Comparison of ENCODE assay signal across 18 cellular contexts in the genomic region with DNA sequence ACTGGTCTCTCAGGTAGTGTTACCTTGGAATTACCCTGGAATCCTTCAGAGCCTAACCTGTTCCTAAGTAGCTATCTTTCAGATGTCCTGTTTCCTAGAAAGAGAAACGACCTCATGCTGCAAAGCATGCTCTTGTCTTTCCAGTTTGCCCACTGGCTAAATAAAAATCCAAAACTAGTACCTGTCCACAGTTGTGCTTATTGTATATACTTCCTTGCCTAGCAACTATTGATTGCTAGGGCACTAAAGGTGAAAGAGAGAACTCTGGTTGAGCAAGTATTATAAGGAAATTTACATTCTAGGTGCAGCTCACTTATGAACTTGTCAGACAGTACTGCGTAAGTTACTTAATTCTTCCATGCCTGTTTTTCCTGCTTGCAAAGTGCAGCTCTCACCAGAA. TPM values are rescaled to one million over a fixed set of nuclear protein-coding genes. Genes with fewer than 3 reads are reported as not detected.
DNase-seq lines count a peak whose midpoint lies in the region; ATAC-seq, FAIRE-seq and TF ChIP-seq lines count a peak whose summit lies in the region.
"Had no signal": no experiment of that assay in that cellular context is flagged by ENCODE, and none has a peak within 500 bp of the region (broad histone marks: within the 10 kb centered on the region; RNA-seq: fewer than 3 reads in every experiment).

No MANE protein-coding gene starts in this region.

- CTCF ChIA-PET in HepG2 (lab: Yijun Ruan, JAX; ENCODE audit: low intra/inter-chr PET ratio, low total read pairs): no interaction called here
- CTCF ChIA-PET in Caco-2 (lab: Charles Lee): no interaction called here

- intact Hi-C loops in HepG2 (cut with micrococcal nuclease; ENCODE audit: unreplicated experiment) (no loop called here), right lobe of liver (cut with DNase I) (no loop called here), left colon (cut with DNase I, micrococcal nuclease) (no loop called here), transverse colon (cut with DNase I; ENCODE audit: low total_unique reads) (no loop called here), Caco-2 (cut with micrococcal nuclease; ENCODE audit: unreplicated experiment) (no loop called here)

- peaks cover 9% of the 10 kb centered on the region for H3K36me3 Mint-ChIP-seq in Caco-2 (ENCODE audit: insufficient read depth, unreplicated experiment)

- POLR2A ChIA-PET in HepG2 (lab: Yijun Ruan, JAX): no interaction called here
- POLR2A ChIA-PET in Caco-2 (lab: Charles Lee): interaction anchor here (0.9 kb wide), 1 partner anchor 45 kb away, joined by 7 read pairs; the partner anchor contains the start of gene RFFL

- H3K27ac ChIP-seq in HepG2 (ENCODE audit: extremely low read length, insufficient read depth, low read length): no peak overlapping the region
- H3K27ac ChIP-seq in right lobe of liver: no peak overlapping the region
- peak overlapping the region; percentile 99 for H3K27ac ChIP-seq in angular gyrus (ENCODE audit: low read depth, low read length)
- H3K27ac ChIP-seq in transverse colon: peak overlapping the region; percentile 18 to 73 (median 31)
- H3K27ac ChIP-seq: HL-60 had no signal

- TF ChIP-seq EP300 in HepG2 (IDR thresholded peaks at IDR 0.05; ENCODE audit: low read depth in 2 of 2, low read length in 2 of 2) (no peak), HepG2 (CRISPR knock-in tag; IDR thresholded peaks at IDR 0.05; ENCODE audit: borderline replicate concordance) (no peak), transverse colon (IDR thresholded peaks at IDR 0.05; ENCODE audit: low read depth) (no peak)

- H3K27me3 Mint-ChIP-seq in Caco-2 (ENCODE audit: insufficient read depth, unreplicated experiment): no peaks in the 10 kb centered on the region

- in situ Hi-C loops in HepG2 (cut with HindIII; ENCODE audit: extremely low pct_ligation_motif_present, low pct_unique_long_range_greater_than_20kb): no loop called here
- in situ Hi-C loops in transverse colon (cut with MboI; ENCODE audit: low pct_ligation_motif_present in 1 of 4, low pct_unique_long_range_greater_than_20kb in 1 of 4, low sequenced_read_pairs in 3 of 4): no loop called here

- ATAC-seq in HepG2 (no peak), right lobe of liver (no peak), left colon (peak; percentile 83)

- no peak overlapping the region for H3K9ac ChIP-seq in HepG2 (ENCODE audit: insufficient read depth, low read depth, low read length)

- H3K4me1 ChIP-seq in HepG2 (ENCODE audit: insufficient read depth, low read length) (no peaks in the 10 kb centered on the region), right lobe of liver (peaks cover 0 to 19% (median 11%) of the 10 kb centered on the region in 4 donors), transverse colon (peaks cover 9 to 47% (median 13%) of the 10 kb centered on the region in 4 donors), Caco-2 (no peaks in the 10 kb centered on the region)
- H3K4me1 ChIP-seq: HAP-1 had no signal

- H3K27me3 ChIP-seq in HepG2 (ENCODE audit: control insufficient read depth in 1 of 2, insufficient read depth in 2 of 2, low read length in 2 of 2) (no peaks in the 10 kb centered on the region), right lobe of liver (no peaks in the 10 kb centered on the region), transverse colon (no peaks in the 10 kb centered on the region), Caco-2 (replicated peaks; ENCODE audit: control insufficient read depth, insufficient read depth, low read length) (no peaks in the 10 kb centered on the region)

- no peaks in the 10 kb centered on the region for H3K79me2 ChIP-seq in HepG2 (ENCODE audit: insufficient read depth, low read length)

- H2AFZ ChIP-seq in HepG2 (ENCODE audit: low read length): no peak overlapping the region

- no peak for TF ChIP-seq RAD21 in HepG2 (CRISPR knock-in tag; IDR thresholded peaks at IDR 0.05)

- H4K20me1 ChIP-seq in HepG2 (ENCODE audit: insufficient read depth, low read length): peaks cover 6% of the 10 kb centered on the region; the same call in 1 of the 2 replicates

- no peak overlapping the region for H3K27ac Mint-ChIP-seq in Caco-2 (ENCODE audit: unreplicated experiment)

- no peak overlapping the region for H3K4me3 Mint-ChIP-seq in Caco-2 (ENCODE audit: unreplicated experiment)

- TF ChIP-seq POLR2A in HepG2 (IDR thresholded peaks at IDR 0.05; ENCODE audit: insufficient read depth in 1 of 2, low read depth in 2 of 2, low read length in 2 of 2): no peak
- TF ChIP-seq POLR2A in right lobe of liver (IDR thresholded peaks at IDR 0.05): no peak
- TF ChIP-seq POLR2A in transverse colon (IDR thresholded peaks at IDR 0.05): no peak
- TF ChIP-seq POLR2A in GM12891 (IDR thresholded peaks at IDR 0.05; ENCODE audit: low read depth, low read length): no peak

- WGBS in HepG2 (ENCODE audit: low lambda C conversion rate): 94% methylated on average over 2 of the region's 2 CpGs
- 100% methylated on average over 2 of the region's 2 CpGs for WGBS in right lobe of liver (ENCODE audit: insufficient coverage, low coverage, low lambda C conversion rate, missing lambda C conversion rate)
- whole genome bisulfite sequencing in transverse colon (ENCODE audit: low coverage in 1 of 2), 2 donors: 40 to 54% methylated on average over 1 to 2 of the region's 2 CpGs

- H3K4me1 Mint-ChIP-seq in Caco-2 (ENCODE audit: low read depth, unreplicated experiment): no peaks in the 10 kb centered on the region

- no peak for FAIRE-seq in HepG2 (lab: Jason Lieb, UNC)
- FAIRE-seq in GM12891 (lab: Jason Lieb, UNC): no peak

- no peaks in the 10 kb centered on the region for H3K9me3 ChIP-seq in HepG2 (ENCODE audit: low read length)
- H3K9me3 ChIP-seq in right lobe of liver: no peaks in the 10 kb centered on the region
- no peaks in the 10 kb centered on the region for H3K9me3 ChIP-seq in transverse colon
- H3K9me3 ChIP-seq in Caco-2: no peaks in the 10 kb centered on the region
- H3K9me3 ChIP-seq: HAP-1 had no signal

- no peaks in the 10 kb centered on the region for H3K9me3 Mint-ChIP-seq in Caco-2 (ENCODE audit: unreplicated experiment)

- DNase-seq in HepG2 (ENCODE audit: low spot score): no peak
- DNase-seq in right lobe of liver: no peak
- no peak for DNase-seq in left colon
- DNase-seq in transverse colon: no peak
- DNase-seq in Caco-2: no peak
- DNase-seq in activated gamma-delta T cell treated with Interleukin-2 at 50 U/mL for 16 hours: no peak
- no peak for DNase-seq in GM12891 (ENCODE audit: insufficient read length, low spot score)
- DNase-seq: COR-L47, NCI-H1417 treated with DMSO at 0.1 percent for 48 hours, NCI-H2029, NCI-H2171, NCI-H446, OCI-M1, RPMI8226, SIG-M5 had no signal

- no peak overlapping the region for H3K4me3 ChIP-seq in HepG2 (replicated peaks in 1 of 3; ENCODE audit: insufficient read depth in 1 of 3, low read depth in 2 of 3, low read length in 3 of 3)
- no peak overlapping the region for H3K4me3 ChIP-seq in right lobe of liver
- H3K4me3 ChIP-seq in transverse colon: no peak overlapping the region
- H3K4me3 ChIP-seq in Caco-2 (ENCODE audit: low read depth, low read length): no peak overlapping the region
- H3K4me3 ChIP-seq: HAP-1 had no signal

- no peak overlapping the region for H3K4me2 ChIP-seq in HepG2 (ENCODE audit: low read depth, low read length)

- H3K36me3 ChIP-seq in HepG2 (replicated peaks in 1 of 2; ENCODE audit: control insufficient read depth in 1 of 2, insufficient read depth in 2 of 2, low read length in 2 of 2) (peaks cover 51 to 89% of the 10 kb centered on the region in 2 experiments), right lobe of liver (peaks cover 0 to 74% (median 16%) of the 10 kb centered on the region in 4 donors), transverse colon (peaks cover 0 to 19% (median 6%) of the 10 kb centered on the region in 4 donors), Caco-2 (ENCODE audit: control insufficient read depth, insufficient read depth, low read length) (peaks cover 4% of the 10 kb centered on the region)

- TF ChIP-seq CTCF in HepG2 (CRISPR knock-in tag; IDR thresholded peaks at IDR 0.05): no peak
- TF ChIP-seq CTCF in right lobe of liver (IDR thresholded peaks at IDR 0.05): no peak
- TF ChIP-seq CTCF in transverse colon (IDR thresholded peaks at IDR 0.05): no peak
- no peak for TF ChIP-seq CTCF in Caco-2 (IDR thresholded peaks at IDR 0.05; ENCODE audit: insufficient read depth in 1 of 2, low read depth in 1 of 2, low read length in 1 of 2, severe bottlenecking in 1 of 2, unreplicated experiment in 1 of 2)

- no TSS peak for BruUV-seq in HepG2 (replicated peaks; lab: Mats Ljungman, UMichigan)
- BruUV-seq in Caco-2 (replicated peaks; lab: Mats Ljungman, UMichigan): no TSS peak

RNA-seq across cellular contexts. Expression of gene LIG3, which starts 38.5 kb away (rescaled TPM):
- total RNA-seq in HepG2 (2016; rRNA removed; fragmentation: Illumina TruSeq; extraction: Trizol): 34.5 and 36.2 TPM in 2 replicates
- 10.9 and 13.1 TPM in 2 replicates for total RNA-seq in HepG2 (2016; cell fraction: cytosol; rRNA removed; fragmentation: Illumina TruSeq; extraction: Trizol; ENCODE audit: low read depth)
- 31.5 and 37.3 TPM in 2 replicates for total RNA-seq in HepG2 (2016; cell fraction: insoluble cytoplasmic fraction; rRNA removed; fragmentation: Illumina TruSeq; extraction: Trizol)
- 11.5 and 12.7 TPM in 2 replicates for total RNA-seq in HepG2 (2016; cell fraction: membrane; rRNA removed; fragmentation: Illumina TruSeq; extraction: Trizol)
- total RNA-seq in HepG2 (2016; cell fraction: nucleus; rRNA removed; fragmentation: Illumina TruSeq; extraction: Trizol): 48.1 and 52.8 TPM in 2 replicates
- polyA plus RNA-seq in HepG2 (2011; rRNA removed): 23.7 and 34.4 TPM in 2 replicates
- polyA plus RNA-seq in HepG2 (2011; cell fraction: cytosol; rRNA removed): 23.0 and 25.2 TPM in 2 replicates
- 59.1 and 70.4 TPM in 2 replicates for polyA plus RNA-seq in HepG2 (2011; cell fraction: nucleus; rRNA removed)
- polyA plus RNA-seq in HepG2 (2012): 15.1 and 16.4 TPM in 2 replicates
- polyA plus RNA-seq in HepG2 (2016; cell fraction: cytosol; fragmentation: Illumina TruSeq; extraction: Trizol; ENCODE audit: low read depth): 1.9 and 3.1 TPM in 2 replicates
- polyA plus RNA-seq in HepG2 (2016; cell fraction: insoluble cytoplasmic fraction; fragmentation: Illumina TruSeq; extraction: Trizol; ENCODE audit: low read depth): 29.2 and 30.6 TPM in 2 replicates
- polyA plus RNA-seq in HepG2 (2016; cell fraction: membrane; fragmentation: Illumina TruSeq; extraction: Trizol; ENCODE audit: low read depth): 4.0 and 4.9 TPM in 2 replicates
- polyA plus RNA-seq in HepG2 (2016; cell fraction: nucleus; fragmentation: Illumina TruSeq; extraction: Trizol; ENCODE audit: insufficient read depth, low read depth): 33.0 and 38.6 TPM in 2 replicates
- 99.8 and 102 TPM in 2 replicates for polyA minus RNA-seq in HepG2 (2011; rRNA and poly(A)+ RNA removed; ENCODE audit: low replicate concordance)
- 35.2 and 41.3 TPM in 2 replicates for polyA minus RNA-seq in HepG2 (2011; cell fraction: cytosol; rRNA and poly(A)+ RNA removed)
- 104 and 116 TPM in 2 replicates for polyA minus RNA-seq in HepG2 (2011; cell fraction: nucleus; rRNA and poly(A)+ RNA removed)
- total RNA-seq in right lobe of liver: 10 to 100 TPM; 10.6 to 17.0 (median 12.2) TPM
- total RNA-seq in left colon: 10 to 100 TPM; 30.2 to 42.5 TPM
- 10 to 100 TPM in 3 of 4 donors, 1 to 10 TPM in 1; 9.8 to 44.5 (median 23.9) TPM for total RNA-seq in transverse colon
- total RNA-seq in Caco-2 (2022): 49.9 and 55.3 TPM in 2 replicates
- polyA plus RNA-seq in GM12891 (2012; ENCODE audit: low read depth, missing spikeins): 9.5 TPM

RNA-seq across cellular contexts. Expression of gene RFFL, which starts 44.7 kb away (rescaled TPM):
- total RNA-seq in HepG2 (2016; rRNA removed; fragmentation: Illumina TruSeq; extraction: Trizol) (24.3 and 36.7 TPM in 2 replicates), right lobe of liver (10 to 100 TPM; 29.0 to 39.0 (median 34.1) TPM), left colon (10 to 100 TPM; 53.4 to 60.8 TPM), transverse colon (10 to 100 TPM; 40.6 to 75.8 (median 50.7) TPM), Caco-2 (2022) (27.9 and 29.6 TPM in 2 replicates)
- total RNA-seq in HepG2 (2016; cell fraction: cytosol; rRNA removed; fragmentation: Illumina TruSeq; extraction: Trizol; ENCODE audit: low read depth): 11.0 and 13.7 TPM in 2 replicates
- total RNA-seq in HepG2 (2016; cell fraction: insoluble cytoplasmic fraction; rRNA removed; fragmentation: Illumina TruSeq; extraction: Trizol): 22.7 and 31.6 TPM in 2 replicates
- 39.1 and 40.3 TPM in 2 replicates for total RNA-seq in HepG2 (2016; cell fraction: membrane; rRNA removed; fragmentation: Illumina TruSeq; extraction: Trizol)
- 13.3 and 16.7 TPM in 2 replicates for total RNA-seq in HepG2 (2016; cell fraction: nucleus; rRNA removed; fragmentation: Illumina TruSeq; extraction: Trizol)
- polyA plus RNA-seq in HepG2 (2011; rRNA removed): 45.0 and 48.6 TPM in 2 replicates
- polyA plus RNA-seq in HepG2 (2011; cell fraction: cytosol; rRNA removed): 37.7 and 39.6 TPM in 2 replicates
- polyA plus RNA-seq in HepG2 (2011; cell fraction: nucleus; rRNA removed): 15.8 and 19.4 TPM in 2 replicates
- polyA plus RNA-seq in HepG2 (2012): 25.0 and 25.8 TPM in 2 replicates
- polyA plus RNA-seq in HepG2 (2016; cell fraction: cytosol; fragmentation: Illumina TruSeq; extraction: Trizol; ENCODE audit: low read depth): 11.2 and 16.3 TPM in 2 replicates
- 27.5 and 31.8 TPM in 2 replicates for polyA plus RNA-seq in HepG2 (2016; cell fraction: insoluble cytoplasmic fraction; fragmentation: Illumina TruSeq; extraction: Trizol; ENCODE audit: low read depth)
- polyA plus RNA-seq in HepG2 (2016; cell fraction: membrane; fragmentation: Illumina TruSeq; extraction: Trizol; ENCODE audit: low read depth): 21.0 and 25.2 TPM in 2 replicates
- 21.9 and 23.1 TPM in 2 replicates for polyA plus RNA-seq in HepG2 (2016; cell fraction: nucleus; fragmentation: Illumina TruSeq; extraction: Trizol; ENCODE audit: insufficient read depth, low read depth)
- polyA minus RNA-seq in HepG2 (2011; rRNA and poly(A)+ RNA removed; ENCODE audit: low replicate concordance): 73.6 and 201 TPM in 2 replicates
- 42.6 and 53.0 TPM in 2 replicates for polyA minus RNA-seq in HepG2 (2011; cell fraction: cytosol; rRNA and poly(A)+ RNA removed)
- 26.3 and 29.8 TPM in 2 replicates for polyA minus RNA-seq in HepG2 (2011; cell fraction: nucleus; rRNA and poly(A)+ RNA removed)
- 18.7 TPM for polyA plus RNA-seq in GM12891 (2012; ENCODE audit: low read depth, missing spikeins)

RNA-seq across cellular contexts. Expression of gene ZNF830, which starts 57.5 kb away (rescaled TPM):
- total RNA-seq in HepG2 (2016; rRNA removed; fragmentation: Illumina TruSeq; extraction: Trizol) (18.9 and 19.0 TPM in 2 replicates), right lobe of liver (1 to 10 TPM; 4.5 to 6.5 (median 4.8) TPM), left colon (10 to 100 TPM; 14.4 to 15.1 TPM), transverse colon (10 to 100 TPM; 10.9 to 21.7 (median 14.1) TPM), Caco-2 (2022) (24.3 and 25.0 TPM in 2 replicates)
- 3.5 and 3.9 TPM in 2 replicates for total RNA-seq in HepG2 (2016; cell fraction: cytosol; rRNA removed; fragmentation: Illumina TruSeq; extraction: Trizol; ENCODE audit: low read depth)
- 17.2 and 18.6 TPM in 2 replicates for total RNA-seq in HepG2 (2016; cell fraction: insoluble cytoplasmic fraction; rRNA removed; fragmentation: Illumina TruSeq; extraction: Trizol)
- 5.8 and 7.2 TPM in 2 replicates for total RNA-seq in HepG2 (2016; cell fraction: membrane; rRNA removed; fragmentation: Illumina TruSeq; extraction: Trizol)
- 18.9 and 21.8 TPM in 2 replicates for total RNA-seq in HepG2 (2016; cell fraction: nucleus; rRNA removed; fragmentation: Illumina TruSeq; extraction: Trizol)
- polyA plus RNA-seq in HepG2 (2011; rRNA removed): 4.7 and 6.1 TPM in 2 replicates
- 3.6 and 4.0 TPM in 2 replicates for polyA plus RNA-seq in HepG2 (2011; cell fraction: cytosol; rRNA removed)
- polyA plus RNA-seq in HepG2 (2011; cell fraction: nucleus; rRNA removed): 4.6 and 5.1 TPM in 2 replicates
- polyA plus RNA-seq in HepG2 (2012): 6.4 and 12.1 TPM in 2 replicates
- polyA plus RNA-seq in HepG2 (2016; cell fraction: cytosol; fragmentation: Illumina TruSeq; extraction: Trizol; ENCODE audit: low read depth): 0.97 and 1.7 TPM in 2 replicates
- polyA plus RNA-seq in HepG2 (2016; cell fraction: insoluble cytoplasmic fraction; fragmentation: Illumina TruSeq; extraction: Trizol; ENCODE audit: low read depth): 18.0 and 20.9 TPM in 2 replicates
- polyA plus RNA-seq in HepG2 (2016; cell fraction: membrane; fragmentation: Illumina TruSeq; extraction: Trizol; ENCODE audit: low read depth): 2.2 and 2.7 TPM in 2 replicates
- polyA plus RNA-seq in HepG2 (2016; cell fraction: nucleus; fragmentation: Illumina TruSeq; extraction: Trizol; ENCODE audit: insufficient read depth, low read depth): 10.6 and 15.1 TPM in 2 replicates
- 2.3 and 3.0 TPM in 2 replicates for polyA minus RNA-seq in HepG2 (2011; rRNA and poly(A)+ RNA removed; ENCODE audit: low replicate concordance)
- polyA minus RNA-seq in HepG2 (2011; cell fraction: cytosol; rRNA and poly(A)+ RNA removed): 3.2 and 4.0 TPM in 2 replicates
- polyA minus RNA-seq in HepG2 (2011; cell fraction: nucleus; rRNA and poly(A)+ RNA removed): 29.1 and 30.5 TPM in 2 replicates
- 7.4 TPM for polyA plus RNA-seq in GM12891 (2012; ENCODE audit: low read depth, missing spikeins)

RNA-seq across cellular contexts. Expression of gene CCT6B, which starts 57.6 kb away (rescaled TPM):
- total RNA-seq in HepG2 (2016; rRNA removed; fragmentation: Illumina TruSeq; extraction: Trizol) (1.1 and 1.4 TPM in 2 replicates), right lobe of liver (1 to 10 TPM in 3 of 6 experiments, under 1 TPM in 3; 0.31 to 2.4 (median 1.1) TPM), left colon (1 to 10 TPM in 1 of 2 donors, under 1 TPM in 1; 0.89 to 1.8 TPM), transverse colon (1 to 10 TPM in 1 of 4 donors, under 1 TPM in 1, not detected in 2; 0.96 to 1.9 TPM), Caco-2 (2022) (1.5 and 1.8 TPM in 2 replicates)
- 1.2 and 1.5 TPM in 2 replicates for total RNA-seq in HepG2 (2016; cell fraction: cytosol; rRNA removed; fragmentation: Illumina TruSeq; extraction: Trizol; ENCODE audit: low read depth)
- 1.1 and 1.6 TPM in 2 replicates for total RNA-seq in HepG2 (2016; cell fraction: insoluble cytoplasmic fraction; rRNA removed; fragmentation: Illumina TruSeq; extraction: Trizol)
- 0.90 and 1.1 TPM in 2 replicates for total RNA-seq in HepG2 (2016; cell fraction: membrane; rRNA removed; fragmentation: Illumina TruSeq; extraction: Trizol)
- 1.1 and 1.2 TPM in 2 replicates for total RNA-seq in HepG2 (2016; cell fraction: nucleus; rRNA removed; fragmentation: Illumina TruSeq; extraction: Trizol)
- 0.41 and 0.46 TPM in 2 replicates for polyA plus RNA-seq in HepG2 (2011; rRNA removed)
- polyA plus RNA-seq in HepG2 (2011; cell fraction: cytosol; rRNA removed): 0.19 and 0.29 TPM in 2 replicates
- polyA plus RNA-seq in HepG2 (2011; cell fraction: nucleus; rRNA removed): 0.31 and 0.64 TPM in 2 replicates
- 0.52 and 1.4 TPM in 2 replicates for polyA plus RNA-seq in HepG2 (2012)
- polyA plus RNA-seq in HepG2 (2016; cell fraction: cytosol; fragmentation: Illumina TruSeq; extraction: Trizol; ENCODE audit: low read depth): 0.50 and 0.62 TPM in 2 replicates
- 1.4 and 1.8 TPM in 2 replicates for polyA plus RNA-seq in HepG2 (2016; cell fraction: insoluble cytoplasmic fraction; fragmentation: Illumina TruSeq; extraction: Trizol; ENCODE audit: low read depth)
- polyA plus RNA-seq in HepG2 (2016; cell fraction: membrane; fragmentation: Illumina TruSeq; extraction: Trizol; ENCODE audit: low read depth): 0.81 and 0.93 TPM in 2 replicates
- 0.77 and 0.94 TPM in 2 replicates for polyA plus RNA-seq in HepG2 (2016; cell fraction: nucleus; fragmentation: Illumina TruSeq; extraction: Trizol; ENCODE audit: insufficient read depth, low read depth)
- 0.23 and 0.42 TPM in 2 replicates for polyA minus RNA-seq in HepG2 (2011; rRNA and poly(A)+ RNA removed; ENCODE audit: low replicate concordance)
- polyA minus RNA-seq in HepG2 (2011; cell fraction: cytosol; rRNA and poly(A)+ RNA removed): 0.35 and 1.6 TPM in 2 replicates
- 0.90 and 1.2 TPM in 2 replicates for polyA minus RNA-seq in HepG2 (2011; cell fraction: nucleus; rRNA and poly(A)+ RNA removed)
- 3.5 TPM for polyA plus RNA-seq in GM12891 (2012; ENCODE audit: low read depth, missing spikeins)

Comparison
In these comparisons a context has a peak if more than half of its experiments do, and no peak if none do; other contexts are left out.
1. H3K27ac ChIP-seq: peak in angular gyrus (single experiment) and transverse colon (4 of 4); none in HepG2 (single experiment) and right lobe of liver (0 of 3).